ENCODE assay signal across 8 cellular contexts in the genomic region with DNA sequence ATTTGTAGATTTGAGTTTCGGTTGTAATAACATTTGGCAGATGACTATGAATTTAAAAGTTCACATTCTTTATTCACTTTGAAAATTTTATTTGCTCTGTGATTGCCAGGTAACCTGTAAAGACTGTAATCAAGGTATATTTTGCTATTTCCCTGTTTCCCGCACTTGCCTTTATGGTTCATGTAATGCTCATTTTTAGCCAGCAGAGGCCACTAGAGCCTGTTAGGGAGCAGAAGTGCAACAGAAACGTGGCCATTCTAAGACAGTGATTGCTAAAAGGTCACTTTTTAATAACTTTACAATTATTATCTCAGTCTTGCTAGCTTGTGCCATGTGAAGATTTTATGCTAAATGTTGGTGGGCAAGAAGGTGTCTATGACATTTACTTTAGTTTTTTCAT. TPM values are rescaled to one million over a fixed set of nuclear protein-coding genes. Genes with fewer than 3 reads are reported as not detected.
DNase-seq lines count a peak whose midpoint lies in the region; ATAC-seq and TF ChIP-seq lines count a peak whose summit lies in the region.

No MANE protein-coding gene starts in this region.

- no peak overlapping the region for H3K4me3 ChIP-seq in colonic mucosa

- no peaks in the 10 kb centered on the region for H3K4me1 ChIP-seq in colonic mucosa

- TF ChIP-seq CTCF in colonic mucosa (IDR thresholded peaks at IDR 0.05) = peak; percentile 84

- no peak overlapping the region for H3K9ac ChIP-seq in colonic mucosa (ENCODE audit: low read depth in 2 of 2, low read length in 2 of 2)

- TF ChIP-seq POLR2A in GM18505 (IDR thresholded peaks at IDR 0.05; ENCODE audit: borderline replicate concordance, extremely low read depth, insufficient read depth, insufficient read length) = no peak

- ATAC-seq in GM18505 (IDR thresholded peaks at IDR 0.05; ENCODE audit: unreplicated experiment) (peak; percentile 71), HG03097 (IDR thresholded peaks at IDR 0.05; ENCODE audit: low FRiP score, unreplicated experiment) (peak; percentile 60), GM21423 (IDR thresholded peaks at IDR 0.05; ENCODE audit: unreplicated experiment) (no peak)

- H3K27ac ChIP-seq in colonic mucosa = no peak overlapping the region

- no peaks in the 10 kb centered on the region for H3K9me3 ChIP-seq in colonic mucosa

- H3K27me3 ChIP-seq in colonic mucosa = no peaks in the 10 kb centered on the region

- intact Hi-C loops in colonic mucosa (cut with DNase I) = loop anchor here (5.0 to 10.0 kb wide), 2 partner anchors 201 to 294 kb away; no protein-coding TSS in a partner anchor

- no peaks in the 10 kb centered on the region for H3K36me3 ChIP-seq in colonic mucosa

- DNase-seq in NCI-H2029 (lab: John Stamatoyannopoulos, UW) = peak; percentile 4
- DNase-seq in NCI-H2029 treated with DMSO at 0.1 percent for 48 hours (lab: John Stamatoyannopoulos, UW) = no peak
- DNase-seq in NOMO-1 treated with DMSO at 0.1 percent for 48 hours (lab: John Stamatoyannopoulos, UW; ENCODE audit: unreplicated experiment) = peak; percentile 39
- DNase-seq in colonic mucosa = peak; percentile 65
- peak; percentile 43 for DNase-seq in mucosa of gallbladder (ENCODE audit: low spot score)

RNA-seq across cellular contexts. Expression of a gene that starts 12.4 kb away (rescaled TPM):
- total RNA-seq in colonic mucosa = 10 to 100 TPM; 44.3 to 58.1 TPM
- total RNA-seq in mucosa of gallbladder = 47.7 TPM
